In the genomic region with DNA sequence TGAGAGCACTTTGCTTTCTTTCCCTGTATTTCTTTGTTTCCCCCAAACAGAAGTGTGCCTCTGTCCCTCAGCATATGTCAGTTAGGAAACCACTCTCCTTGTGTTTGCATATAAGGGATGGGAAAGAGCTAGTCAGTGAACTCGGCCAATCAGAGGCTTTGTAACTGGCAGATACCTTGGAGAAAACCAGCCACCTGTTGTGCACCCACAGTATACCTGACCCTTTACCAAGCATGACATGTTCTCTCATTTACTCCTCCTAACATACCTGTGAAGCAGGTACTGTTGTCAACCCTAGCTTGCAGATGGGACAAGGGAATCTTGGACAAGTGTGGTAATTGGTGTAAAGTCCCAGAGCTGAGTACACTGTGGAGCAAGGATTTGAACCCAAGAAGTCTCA, we compare ENCODE assay signal across 20 cellular contexts.
"Had no signal": no experiment of that assay in that cellular context is flagged by ENCODE, and none has a peak within 500 bp of the region (broad histone marks: within the 10 kb centered on the region; RNA-seq: fewer than 3 reads in every experiment).

No MANE protein-coding gene starts in this region.

- H3K9me3 ChIP-seq: left lung, transverse colon had no signal

- H3K27ac ChIP-seq: left lung, transverse colon had no signal

- H3K4me3 ChIP-seq: left lung, lung, transverse colon had no signal

- H3K4me1 ChIP-seq: left lung had no signal

- H3K36me3 ChIP-seq: left lung, transverse colon had no signal

- H3K27me3 ChIP-seq: left lung, transverse colon had no signal

- DNase-seq: activated B cell treated with CpG ODN at 0.5 μM for 24 hours; activated CD4-positive, alpha-beta T cell treated with anti-CD3 and anti-CD28 coated beads for 36 hours; activated CD4-positive, alpha-beta T cell treated with anti-CD3 and anti-CD28 coated beads, Interleukin-2, amount 50 U/mL, for 48 hours; activated effector memory CD4-positive, alpha-beta T cell treated with anti-CD3 and anti-CD28 coated beads, Interleukin-2, amount 50 U/mL, for 16 hours; activated naive CD4-positive, alpha-beta T cell treated with anti-CD3 and anti-CD28 coated beads, Interleukin-2, amount 10 ng/mL, durations not matched to agents 7 days and 5 days; amygdala; cerebellar nuclear complex; cortex of kidney; endodermal cell; kidney glomerular epithelial cell; left lung; naive B cell; occipital lobe; stimulated activated CD4-positive, alpha-beta T cell treated with anti-CD3 and anti-CD28 coated beads, Interleukin-2, amount 100 ng/mL, for 48 hours; stimulated activated CD8-positive, alpha-beta memory T cell treated with anti-CD3 and anti-CD28 coated beads, Interleukin-4, amount 100 ng/mL, for 48 hours; stimulated activated naive B cell treated with anti-CD40 and anti-IgM and Interleukin-4, amounts not matched to agents 10 μg/mL and 1 μg/mL and 100 μg/mL, for 72 hours; T-helper 9 cell; transverse colon had no signal

- ATAC-seq: activated CD4-positive, alpha-beta T cell treated with anti-CD3 and anti-CD28 coated beads for 36 hours; left lung; sciatic nerve; stimulated activated naive B cell treated with anti-CD40 and anti-IgM and Interleukin-4, amounts not matched to agents 10 μg/mL and 1 μg/mL and 100 μg/mL, for 72 hours had no signal
